In the genomic region with DNA sequence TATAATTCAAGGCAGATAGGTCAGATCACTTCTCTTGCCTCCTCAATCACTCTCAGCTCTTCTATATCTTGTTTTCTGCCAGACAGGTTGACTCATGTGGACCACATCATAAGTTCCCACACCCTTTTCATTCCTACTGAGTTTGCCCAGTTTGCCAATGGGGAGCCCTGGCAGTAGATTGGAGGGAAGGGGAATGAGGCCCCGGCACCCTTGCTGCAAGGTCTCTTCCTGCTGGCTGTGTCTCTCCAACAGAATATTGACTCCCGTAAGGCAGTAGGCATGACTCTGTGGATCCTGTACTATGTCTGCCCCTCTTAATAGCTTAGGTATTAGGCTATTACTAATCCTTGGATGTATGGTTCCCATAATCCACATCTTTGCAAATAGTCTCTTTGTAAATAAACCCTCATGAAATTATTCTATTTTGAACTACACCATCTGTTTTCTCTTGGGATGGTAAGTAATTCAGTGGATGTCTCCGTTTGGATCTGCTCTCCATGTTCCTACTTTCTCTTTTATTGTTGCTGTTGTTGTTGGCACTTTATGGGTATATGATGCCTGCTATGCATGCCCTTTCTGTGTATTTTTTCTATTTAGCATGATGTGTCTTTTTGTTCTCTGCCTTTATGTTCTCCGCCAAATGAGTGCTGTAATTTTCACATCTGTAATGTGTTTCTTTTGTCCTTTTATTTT, we compare ENCODE assay signal across 1 cellular context.
TF ChIP-seq lines count a peak whose summit lies in the region.

No MANE protein-coding gene starts in this region.

TF ChIP-seq in H1, 55 proteins besides CTCF, POLR2A, EP300 and RAD21 (continued from another document):
- TF ChIP-seq, protein P1, sequence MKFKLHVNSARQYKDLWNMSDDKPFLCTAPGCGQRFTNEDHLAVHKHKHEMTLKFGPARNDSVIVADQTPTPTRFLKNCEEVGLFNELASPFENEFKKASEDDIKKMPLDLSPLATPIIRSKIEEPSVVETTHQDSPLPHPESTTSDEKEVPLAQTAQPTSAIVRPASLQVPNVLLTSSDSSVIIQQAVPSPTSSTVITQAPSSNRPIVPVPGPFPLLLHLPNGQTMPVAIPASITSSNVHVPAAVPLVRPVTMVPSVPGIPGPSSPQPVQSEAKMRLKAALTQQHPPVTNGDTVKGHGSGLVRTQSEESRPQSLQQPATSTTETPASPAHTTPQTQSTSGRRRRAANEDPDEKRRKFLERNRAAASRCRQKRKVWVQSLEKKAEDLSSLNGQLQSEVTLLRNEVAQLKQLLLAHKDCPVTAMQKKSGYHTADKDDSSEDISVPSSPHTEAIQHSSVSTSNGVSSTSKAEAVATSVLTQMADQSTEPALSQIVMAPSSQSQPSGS (IDR thresholded peaks at IDR 0.05; ENCODE audit: low read length): no peak
- no peak for TF ChIP-seq HDAC2 (IDR thresholded peaks at IDR 0.05; ENCODE audit: borderline replicate concordance in 1 of 2, low read depth in 2 of 2, low read length in 2 of 2)
- no peak for TF ChIP-seq TBP (IDR thresholded peaks at IDR 0.05; ENCODE audit: low read depth, low read length)
- TF ChIP-seq ASH2L (IDR thresholded peaks at IDR 0.05; ENCODE audit: low read length): no peak
- no peak for TF ChIP-seq TEAD4 (IDR thresholded peaks at IDR 0.05; ENCODE audit: low read depth, low read length)
